ENCODE assay signal across 1 cellular context in genomic region chr16:1619976-1620375, GRCh38.
A peak's percentile ranks its signal among the peaks of the same experiment; 100 is the strongest.
TF ChIP-seq lines count a peak whose summit lies in the region.

No MANE protein-coding gene starts in this region.

TF ChIP-seq in HEK293, 187 proteins besides CTCF, POLR2A, EP300 and RAD21:
- TF ChIP-seq PRDM10 (tag by site-specific recombination; IDR thresholded peaks at IDR 0.05) = 0 out of 2 replicates have a peak, but pooled peaks have one; percentile 29
- no peak for TF ChIP-seq OVOL3 (tag by site-specific recombination; IDR thresholded peaks at IDR 0.05)
